ENCODE assay signal across 1 cellular context in genomic region chr1:193114485-193115095, GRCh38.
TF ChIP-seq lines count a peak whose summit lies in the region.

No MANE protein-coding gene starts in this region.

TF ChIP-seq in HepG2, 621 proteins besides CTCF, POLR2A, EP300 and RAD21 (continued from another document):
- TF ChIP-seq BRCA1 (CRISPR knock-in tag; IDR thresholded peaks at IDR 0.05) = no peak
- TF ChIP-seq ZNF335 (CRISPR knock-in tag; IDR thresholded peaks at IDR 0.05) = 0 out of 2 replicates have a peak, but pooled peaks have one; percentile 52
- no peak for TF ChIP-seq ZNF264 (CRISPR knock-in tag; IDR thresholded peaks at IDR 0.05)
- no peak for TF ChIP-seq CENPT (CRISPR knock-in tag; IDR thresholded peaks at IDR 0.05; ENCODE audit: low read depth)
- TF ChIP-seq PPARG (CRISPR knock-in tag; conservative IDR thresholded peaks at IDR 0.05) = 0 out of 2 replicates have a peak, but pooled peaks have one; percentile 37
- 0 out of 2 replicates have a peak, but pooled peaks have one; percentile 30 for TF ChIP-seq MIXL1 (CRISPR knock-in tag; IDR thresholded peaks at IDR 0.05)
- peak; percentile 97 for TF ChIP-seq GFI1 (CRISPR knock-in tag; IDR thresholded peaks at IDR 0.05; ENCODE audit: borderline replicate concordance)
- TF ChIP-seq, protein P1, sequence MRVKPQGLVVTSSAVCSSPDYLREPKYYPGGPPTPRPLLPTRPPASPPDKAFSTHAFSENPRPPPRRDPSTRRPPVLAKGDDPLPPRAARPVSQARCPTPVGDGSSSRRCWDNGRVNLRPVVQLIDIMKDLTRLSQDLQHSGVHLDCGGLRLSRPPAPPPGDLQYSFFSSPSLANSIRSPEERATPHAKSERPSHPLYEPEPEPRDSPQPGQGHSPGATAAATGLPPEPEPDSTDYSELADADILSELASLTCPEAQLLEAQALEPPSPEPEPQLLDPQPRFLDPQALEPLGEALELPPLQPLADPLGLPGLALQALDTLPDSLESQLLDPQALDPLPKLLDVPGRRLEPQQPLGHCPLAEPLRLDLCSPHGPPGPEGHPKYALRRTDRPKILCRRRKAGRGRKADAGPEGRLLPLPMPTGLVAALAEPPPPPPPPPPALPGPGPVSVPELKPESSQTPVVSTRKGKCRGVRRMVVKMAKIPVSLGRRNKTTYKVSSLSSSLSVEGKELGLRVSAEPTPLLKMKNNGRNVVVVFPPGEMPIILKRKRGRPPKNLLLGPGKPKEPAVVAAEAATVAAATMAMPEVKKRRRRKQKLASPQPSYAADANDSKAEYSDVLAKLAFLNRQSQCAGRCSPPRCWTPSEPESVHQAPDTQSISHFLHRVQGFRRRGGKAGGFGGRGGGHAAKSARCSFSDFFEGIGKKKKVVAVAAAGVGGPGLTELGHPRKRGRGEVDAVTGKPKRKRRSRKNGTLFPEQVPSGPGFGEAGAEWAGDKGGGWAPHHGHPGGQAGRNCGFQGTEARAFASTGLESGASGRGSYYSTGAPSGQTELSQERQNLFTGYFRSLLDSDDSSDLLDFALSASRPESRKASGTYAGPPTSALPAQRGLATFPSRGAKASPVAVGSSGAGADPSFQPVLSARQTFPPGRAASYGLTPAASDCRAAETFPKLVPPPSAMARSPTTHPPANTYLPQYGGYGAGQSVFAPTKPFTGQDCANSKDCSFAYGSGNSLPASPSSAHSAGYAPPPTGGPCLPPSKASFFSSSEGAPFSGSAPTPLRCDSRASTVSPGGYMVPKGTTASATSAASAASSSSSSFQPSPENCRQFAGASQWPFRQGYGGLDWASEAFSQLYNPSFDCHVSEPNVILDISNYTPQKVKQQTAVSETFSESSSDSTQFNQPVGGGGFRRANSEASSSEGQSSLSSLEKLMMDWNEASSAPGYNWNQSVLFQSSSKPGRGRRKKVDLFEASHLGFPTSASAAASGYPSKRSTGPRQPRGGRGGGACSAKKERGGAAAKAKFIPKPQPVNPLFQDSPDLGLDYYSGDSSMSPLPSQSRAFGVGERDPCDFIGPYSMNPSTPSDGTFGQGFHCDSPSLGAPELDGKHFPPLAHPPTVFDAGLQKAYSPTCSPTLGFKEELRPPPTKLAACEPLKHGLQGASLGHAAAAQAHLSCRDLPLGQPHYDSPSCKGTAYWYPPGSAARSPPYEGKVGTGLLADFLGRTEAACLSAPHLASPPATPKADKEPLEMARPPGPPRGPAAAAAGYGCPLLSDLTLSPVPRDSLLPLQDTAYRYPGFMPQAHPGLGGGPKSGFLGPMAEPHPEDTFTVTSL (CRISPR knock-in tag; IDR thresholded peaks at IDR 0.05; ENCODE audit: borderline replicate concordance) = peak; percentile 45; the same call in 1 of the 2 replicates
- TF ChIP-seq E2F5 (CRISPR knock-in tag; conservative IDR thresholded peaks at IDR 0.05) = no peak
- no peak for TF ChIP-seq ZNF879 (CRISPR knock-in tag; IDR thresholded peaks at IDR 0.05)
- TF ChIP-seq GATAD2A (CRISPR knock-in tag; IDR thresholded peaks at IDR 0.05) = peak; percentile 64
- no peak for TF ChIP-seq ZSCAN31 (CRISPR knock-in tag; IDR thresholded peaks at IDR 0.05; ENCODE audit: low read depth)
- peak; percentile 64 for TF ChIP-seq SAP130 (CRISPR knock-in tag; IDR thresholded peaks at IDR 0.05; ENCODE audit: low read depth)
- TF ChIP-seq FOXP4 (CRISPR knock-in tag; IDR thresholded peaks at IDR 0.05) = peak; percentile 72
- 0 out of 2 replicates have a peak, but pooled peaks have one; percentile 50 for TF ChIP-seq MED1 (CRISPR knock-in tag; IDR thresholded peaks at IDR 0.05)
- peak; percentile 65 for TF ChIP-seq NR2F2 (IDR thresholded peaks at IDR 0.05; ENCODE audit: borderline replicate concordance, low read depth)
- peak; percentile 96 for TF ChIP-seq BCL6 (CRISPR knock-in tag; IDR thresholded peaks at IDR 0.05)
- no peak for TF ChIP-seq JUN (CRISPR knock-in tag; IDR thresholded peaks at IDR 0.05)
- TF ChIP-seq RXRB (CRISPR knock-in tag; IDR thresholded peaks at IDR 0.05; ENCODE audit: borderline replicate concordance) = peak; percentile 91
- peak; percentile 38; the same call in 1 of the 2 replicates for TF ChIP-seq THRA (CRISPR knock-in tag; IDR thresholded peaks at IDR 0.05; ENCODE audit: borderline replicate concordance)
- peak; percentile 67 for TF ChIP-seq PAXIP1 (CRISPR knock-in tag; conservative IDR thresholded peaks at IDR 0.05)
TF ChIP-seq in HepG2: peak in this region for 47.
